11 cellular contexts compared by ENCODE assay signal in the genomic region with DNA sequence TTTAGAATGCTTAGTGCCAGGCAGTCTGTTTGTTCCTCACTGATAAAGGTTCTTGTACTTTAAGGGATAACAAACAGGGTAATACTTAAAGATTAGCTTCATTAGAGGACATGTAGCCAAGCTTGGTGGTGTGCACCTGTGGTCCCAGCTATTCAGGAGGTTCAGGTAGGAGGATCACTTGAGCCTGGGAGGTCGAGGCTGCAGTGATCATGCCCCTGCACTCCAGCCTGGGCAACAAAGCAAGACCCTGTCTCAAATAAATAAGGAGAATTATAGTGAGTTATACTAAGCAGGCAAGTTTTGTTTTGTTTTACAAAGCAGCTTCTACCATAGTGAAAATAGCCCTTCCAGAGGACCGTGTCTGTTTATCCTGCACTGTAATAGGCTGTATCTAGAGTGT.
"Had no signal": no experiment of that assay in that cellular context is flagged by ENCODE, and none has a peak within 500 bp of the region (broad histone marks: within the 10 kb centered on the region; RNA-seq: fewer than 3 reads in every experiment).

No MANE protein-coding gene starts in this region.

- H3K27ac Mint-ChIP-seq: activated CD4-positive, alpha-beta memory T cell treated with anti-CD3 and anti-CD28 coated beads for 36 hours had no signal

- H3K27me3 Mint-ChIP-seq: activated CD4-positive, alpha-beta memory T cell treated with anti-CD3 and anti-CD28 coated beads for 36 hours; naive thymus-derived CD4-positive, alpha-beta T cell; type B pancreatic cell had no signal

- H3K9me3 ChIP-seq: sigmoid colon had no signal

- ATAC-seq: activated T-cell treated with anti-CD3 and anti-CD28 coated beads, Interleukin-2, amount 50 U/mL, for 4 hours; naive thymus-derived CD4-positive, alpha-beta T cell had no signal

- H3K4me3 Mint-ChIP-seq: activated CD4-positive, alpha-beta memory T cell treated with anti-CD3 and anti-CD28 coated beads for 36 hours; activated T-cell treated with anti-CD3 and anti-CD28 coated beads, Interleukin-2, amount 50 U/mL, for 4 hours had no signal

- H3K9me3 Mint-ChIP-seq: activated CD4-positive, alpha-beta memory T cell treated with anti-CD3 and anti-CD28 coated beads for 36 hours; activated T-cell treated with anti-CD3 and anti-CD28 coated beads, Interleukin-2, amount 50 U/mL, for 4 hours; naive thymus-derived CD4-positive, alpha-beta T cell; type B pancreatic cell had no signal

- H3K27ac ChIP-seq: sigmoid colon had no signal

- H3K4me3 ChIP-seq: sigmoid colon had no signal

- DNase-seq: activated CD4-positive, alpha-beta memory T cell treated with anti-CD3 and anti-CD28 coated beads for 36 hours; activated gamma-delta T cell; activated T-cell treated with anti-CD3 and anti-CD28 coated beads, Interleukin-2, amount 50 U/mL, for 4 hours; cortex of kidney; effector CD8-positive, alpha-beta T cell; naive thymus-derived CD4-positive, alpha-beta T cell; sigmoid colon; stimulated activated CD4-positive, alpha-beta T cell treated with anti-CD3 and anti-CD28 coated beads, Interleukin-2, amount 100 ng/mL, for 48 hours; stimulated activated naive CD4-positive, alpha-beta T cell treated with Interleukin-2 at 50 U/mL for 16 hours; SW 1271 had no signal

- H3K27me3 ChIP-seq: sigmoid colon had no signal
